In genomic region chr10:122307669-122308486, GRCh38 we compare ENCODE assay signal across 1 cellular context.
TF ChIP-seq lines count a peak whose summit lies in the region.

No MANE protein-coding gene starts in this region.

TF ChIP-seq in HEK293, 187 proteins besides CTCF, POLR2A, EP300 and RAD21 (continued from another document and continues in another):
- TF ChIP-seq REST (tag by site-specific recombination; IDR thresholded peaks at IDR 0.05) (peak; percentile 16; the same call in 1 of the 2 replicates), ZNF350 (tag by site-specific recombination; IDR thresholded peaks at IDR 0.05) (no peak), ZNF174 (tag by site-specific recombination; IDR thresholded peaks at IDR 0.05) (no peak), ZNF391 (tag by site-specific recombination; IDR thresholded peaks at IDR 0.05; ENCODE audit: borderline replicate concordance, low read depth) (peak; percentile 90; the same call in 1 of the 2 replicates), ZNF529 (tag by site-specific recombination; IDR thresholded peaks at IDR 0.05; ENCODE audit: insufficient replicate concordance) (peak; percentile 5), ZNF548 (tag by site-specific recombination; IDR thresholded peaks at IDR 0.05) (no peak), ZNF514 (tag by site-specific recombination; IDR thresholded peaks at IDR 0.05) (no peak), INSM2 (tag by site-specific recombination; IDR thresholded peaks at IDR 0.05) (peak; percentile 95), PATZ1 (tag by site-specific recombination; IDR thresholded peaks at IDR 0.05) (peak; percentile 60), ZNF2 (tag by site-specific recombination; IDR thresholded peaks at IDR 0.05) (0 out of 2 replicates have a peak, but pooled peaks have one; percentile 22), ATF2 (tag by site-specific recombination; IDR thresholded peaks at IDR 0.05; ENCODE audit: low read depth) (peak; percentile 66; the same call in 1 of the 2 replicates), PRDM10 (tag by site-specific recombination; IDR thresholded peaks at IDR 0.05) (peak; percentile 53), ZNF26 (tag by site-specific recombination; IDR thresholded peaks at IDR 0.05) (peak; percentile 91), ZNF140 (tag by site-specific recombination; IDR thresholded peaks at IDR 0.05) (no peak), KLF17 (tag by site-specific recombination; IDR thresholded peaks at IDR 0.05) (peak; percentile 73; the same call in 1 of the 2 replicates), ZNF433 (tag by site-specific recombination; IDR thresholded peaks at IDR 0.05; ENCODE audit: low read depth) (no peak), ZBTB21 (tag by site-specific recombination; IDR thresholded peaks at IDR 0.05) (peak; percentile 83), ZBTB20 (tag by site-specific recombination; IDR thresholded peaks at IDR 0.05) (peak; percentile 91), ZNF747 (tag by site-specific recombination; IDR thresholded peaks at IDR 0.05) (no peak), ZNF114 (tag by site-specific recombination; IDR thresholded peaks at IDR 0.05) (no peak), ZNF335 (tag by site-specific recombination; conservative IDR thresholded peaks at IDR 0.05) (peak; percentile 20; the same call in 1 of the 2 replicates), BCL11B (tag by site-specific recombination; IDR thresholded peaks at IDR 0.05; ENCODE audit: low read depth) (no peak), ZNF843 (tag by site-specific recombination; IDR thresholded peaks at IDR 0.05) (peak; percentile 82), ZNF561 (tag by site-specific recombination; IDR thresholded peaks at IDR 0.05; ENCODE audit: borderline replicate concordance) (peak; percentile 67; the same call in 1 of the 2 replicates), ZNF518A (tag by site-specific recombination; conservative IDR thresholded peaks at IDR 0.05; ENCODE audit: low read depth) (peak; percentile 58), OSR2 (tag by site-specific recombination; IDR thresholded peaks at IDR 0.05) (peak; percentile 79), IKZF3 (tag by site-specific recombination; IDR thresholded peaks at IDR 0.05) (peak; percentile 79), ZNF692 (tag by site-specific recombination; IDR thresholded peaks at IDR 0.05) (peak; percentile 89), PRDM1 (tag by site-specific recombination; IDR thresholded peaks at IDR 0.05) (peak; percentile 53), ZNF660 (tag by site-specific recombination; IDR thresholded peaks at IDR 0.05) (peak; percentile 69; the same call in 1 of the 2 replicates), ZNF785 (tag by site-specific recombination; IDR thresholded peaks at IDR 0.05) (no peak), ZNF654 (tag by site-specific recombination; IDR thresholded peaks at IDR 0.05; ENCODE audit: low read depth) (peak; percentile 21; the same call in 1 of the 2 replicates), ZIC2 (tag by site-specific recombination; IDR thresholded peaks at IDR 0.05) (peak; percentile 60; the same call in 1 of the 2 replicates), ZBTB48 (tag by site-specific recombination; IDR thresholded peaks at IDR 0.05) (no peak), ZEB2 (tag by site-specific recombination; IDR thresholded peaks at IDR 0.05) (peak; percentile 90), ZNF626 (tag by site-specific recombination; IDR thresholded peaks at IDR 0.05) (peak; percentile 86; the same call in 1 of the 2 replicates)
